In the genomic region with DNA sequence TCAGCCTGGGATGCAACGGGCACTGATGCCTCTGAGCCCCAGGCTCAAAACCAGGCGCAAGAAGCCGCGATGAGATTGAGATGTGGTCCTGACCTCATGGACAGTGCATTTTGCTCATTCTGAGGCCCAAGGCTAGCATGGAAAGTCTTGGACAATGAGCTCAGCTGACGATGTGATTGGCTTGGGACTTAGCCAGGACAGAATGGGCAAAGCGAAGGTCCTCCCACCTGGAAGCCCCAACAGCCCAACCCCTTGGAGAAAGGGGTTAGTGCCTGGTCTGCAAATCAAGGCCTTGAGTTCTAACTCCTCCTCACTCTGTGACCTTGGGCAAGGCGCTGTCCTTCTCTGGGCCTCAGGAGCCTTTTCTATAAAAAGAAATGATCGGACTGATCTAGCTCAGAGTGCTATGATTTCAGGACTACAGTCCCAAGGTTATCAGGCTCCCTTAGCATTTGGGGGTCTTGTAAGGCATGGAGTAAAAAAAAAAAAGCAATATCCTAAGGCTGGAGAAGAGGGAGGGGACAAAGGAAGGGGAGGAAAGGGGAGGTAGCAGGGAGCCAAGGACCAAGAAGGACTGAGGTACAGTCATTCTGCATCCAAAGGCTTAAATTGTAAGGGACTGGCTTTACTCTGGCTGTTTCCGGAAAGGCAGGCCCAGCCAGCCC, we compare ENCODE assay signal across 11 cellular contexts. TPM values are rescaled to one million over a fixed set of nuclear protein-coding genes. Genes with fewer than 3 reads are reported as not detected.
A peak's percentile ranks its signal among the peaks of the same experiment; 100 is the strongest.
DNase-seq lines count a peak whose midpoint lies in the region; ATAC-seq and TF ChIP-seq lines count a peak whose summit lies in the region.
"Had no signal": no experiment of that assay in that cellular context is flagged by ENCODE, and none has a peak within 500 bp of the region (broad histone marks: within the 10 kb centered on the region; RNA-seq: fewer than 3 reads in every experiment).

No MANE protein-coding gene starts in this region.

- peaks cover 70% of the 10 kb centered on the region for H3K79me2 ChIP-seq in Loucy (ENCODE audit: insufficient read depth, low read length)

- no peak overlapping the region for H2AK5ac ChIP-seq in neuronal stem cell (ENCODE audit: low read depth, low read length)

- H3K4me1 ChIP-seq in BLaER1 treated with 17β-estradiol and CSF1 and Interleukin-3, amounts not matched to agents 10 nM and 100 nM, result peaks cover 54 to 83% (median 76%) of the 10 kb centered on the region in 10 experiments
- H3K4me1 ChIP-seq in Loucy (ENCODE audit: insufficient read depth, low read length, poor library complexity, severe bottlenecking) (peaks cover 52% of the 10 kb centered on the region), neuronal stem cell (ENCODE audit: control insufficient read depth in 2 of 2, insufficient read depth in 1 of 2, low read depth in 1 of 2, low read length in 2 of 2) (peaks cover 9 to 10% of the 10 kb centered on the region in 2 donors)

- no CpG with 5 or more reads among the region's 9 CpGs for whole genome bisulfite sequencing in neuronal stem cell (ENCODE audit: extremely low coverage in 2 of 2, insufficient read length in 2 of 2, insufficient replicate concordance in 1 of 2), 2 donors

- no peak overlapping the region for H3K14ac ChIP-seq in neuronal stem cell (ENCODE audit: low read length)

- no peak overlapping the region for H4K8ac ChIP-seq in neuronal stem cell (ENCODE audit: low read depth, low read length)

- no peak overlapping the region for H3K18ac ChIP-seq in neuronal stem cell (ENCODE audit: low read length)

- no peak overlapping the region for H2BK15ac ChIP-seq in neuronal stem cell (ENCODE audit: low read length)

- peaks cover 54 to 66% (median 63%) of the 10 kb centered on the region in 11 experiments for H3K36me3 ChIP-seq in BLaER1 treated with 17β-estradiol and CSF1 and Interleukin-3, amounts not matched to agents 10 nM and 100 nM
- peaks cover 48% of the 10 kb centered on the region; the same call in 1 of the 2 replicates for H3K36me3 ChIP-seq in Loucy (ENCODE audit: insufficient read depth, low read length)
- peaks cover 2 to 45% of the 10 kb centered on the region in 2 donors for H3K36me3 ChIP-seq in neuronal stem cell (replicated peaks in 1 of 2; ENCODE audit: control insufficient read depth in 2 of 2, insufficient read depth in 2 of 2, low read length in 2 of 2)
- H3K36me3 ChIP-seq in WERI-Rb-1, result no peaks in the 10 kb centered on the region

- peak overlapping the region; percentile 77 for H3K27ac Mint-ChIP-seq in chondrocyte (ENCODE audit: unreplicated experiment)
- H3K27ac Mint-ChIP-seq: nephron progenitor cell had no signal

- peaks cover 10% of the 10 kb centered on the region for H3F3A ChIP-seq in Loucy (ENCODE audit: low read depth)

- no peaks in the 10 kb centered on the region for H3K27me3 ChIP-seq in BLaER1 treated with 17β-estradiol and CSF1 and Interleukin-3, amounts not matched to agents 10 nM and 100 nM
- no peaks in the 10 kb centered on the region for H3K27me3 ChIP-seq in Loucy (ENCODE audit: insufficient read depth, low read length, poor library complexity, severe bottlenecking)
- H3K27me3 ChIP-seq in neuronal stem cell (ENCODE audit: control insufficient read depth in 3 of 3, insufficient read depth in 3 of 3, low read depth in 1 of 3, low read length in 3 of 3), result peaks cover 0 to 4% (median 0%) of the 10 kb centered on the region in 3 experiments
- peaks cover 5% of the 10 kb centered on the region for H3K27me3 ChIP-seq in WERI-Rb-1 (ENCODE audit: insufficient read depth, low read depth, severe bottlenecking)

- no peak overlapping the region for H3K4me3 Mint-ChIP-seq in chondrocyte (ENCODE audit: unreplicated experiment)

- H3K36me3 Mint-ChIP-seq in chondrocyte (ENCODE audit: low read depth), result peaks cover 5% of the 10 kb centered on the region

- H4K91ac ChIP-seq in neuronal stem cell (ENCODE audit: low read depth, low read length, poor library complexity), result no peak overlapping the region

- H2BK120ac ChIP-seq in neuronal stem cell (ENCODE audit: low read depth, low read length), result no peak overlapping the region

- no peak for ATAC-seq in HG03196 (IDR thresholded peaks at IDR 0.05; ENCODE audit: unreplicated experiment)

- H3K23ac ChIP-seq in neuronal stem cell (ENCODE audit: low read depth, low read length, poor library complexity), result no peak overlapping the region

- H3K9ac ChIP-seq in BLaER1 treated with 17β-estradiol and CSF1 and Interleukin-3, amounts not matched to agents 10 nM and 100 nM, result peak overlapping the region; percentile 73 to 98 (median 96)
- H3K9ac ChIP-seq in Loucy (ENCODE audit: low read depth, low read length, poor library complexity, severe bottlenecking), result peak overlapping the region; percentile 98
- H3K9ac ChIP-seq in neuronal stem cell (ENCODE audit: low read depth, low read length, poor library complexity), result no peak overlapping the region

- H2AFZ ChIP-seq in Loucy (ENCODE audit: low read length) (no peak overlapping the region), neuronal stem cell (ENCODE audit: low read length) (peak overlapping the region; percentile 40)

- no peak for DNase-seq in chondrocyte (ENCODE audit: low spot score)
- no peak for DNase-seq in neuronal stem cell (ENCODE audit: low spot score)
- DNase-seq in activated CD8-positive, alpha-beta memory T cell treated with anti-CD3 and anti-CD28 coated beads, Interleukin-2, amount 50 U/mL, for 48 hours, result no peak
- no peak for DNase-seq in HK-2 (ENCODE audit: unreplicated experiment)
- no peak for DNase-seq in WERI-Rb-1
- DNase-seq: DMS53, NCI-H526, nephron progenitor cell had no signal

- H4K20me1 ChIP-seq in BLaER1 treated with 17β-estradiol and CSF1 and Interleukin-3, amounts not matched to agents 10 nM and 100 nM, result peaks cover 7 to 55% (median 53%) of the 10 kb centered on the region in 11 experiments; a peak in 20 of 22 replicates
- H4K20me1 ChIP-seq in Loucy (ENCODE audit: insufficient read depth, low read length, poor library complexity, severe bottlenecking), result peaks cover 51% of the 10 kb centered on the region

- H3K4ac ChIP-seq in neuronal stem cell (ENCODE audit: low read length), result no peak overlapping the region

- H2BK5ac ChIP-seq in neuronal stem cell (ENCODE audit: low read length), result no peak overlapping the region

- H3K27ac ChIP-seq in BLaER1 treated with 17β-estradiol and CSF1 and Interleukin-3, amounts not matched to agents 10 nM and 100 nM, result peak overlapping the region; percentile 88 to 98 (median 97); a peak in 21 of 22 replicates
- H3K27ac ChIP-seq in neuronal stem cell (replicated peaks; ENCODE audit: low read length), result no peak overlapping the region
- H3K27ac ChIP-seq in WERI-Rb-1, result no peak overlapping the region

- no peak overlapping the region for H2BK12ac ChIP-seq in neuronal stem cell (ENCODE audit: low read length)

- H3K79me1 ChIP-seq in neuronal stem cell (ENCODE audit: low read depth, low read length), result no peaks in the 10 kb centered on the region

- no peaks in the 10 kb centered on the region for H3K27me3 Mint-ChIP-seq in chondrocyte (ENCODE audit: low read depth)

- H3K9me3 ChIP-seq in BLaER1 treated with 17β-estradiol and CSF1 and Interleukin-3, amounts not matched to agents 10 nM and 100 nM (replicated peaks in 1 of 11), result no peaks in the 10 kb centered on the region
- H3K9me3 ChIP-seq in Loucy (ENCODE audit: insufficient read depth, low read depth, low read length) (no peaks in the 10 kb centered on the region), neuronal stem cell (replicated peaks in 1 of 2; ENCODE audit: control insufficient read depth in 2 of 2, insufficient read depth in 1 of 2, low read depth in 1 of 2, low read length in 2 of 2) (no peaks in the 10 kb centered on the region), WERI-Rb-1 (ENCODE audit: severe bottlenecking) (no peaks in the 10 kb centered on the region)

- TF ChIP-seq CTCF in Loucy (conservative IDR thresholded peaks at IDR 0.05; ENCODE audit: low read length), result no peak
- no peak for TF ChIP-seq CTCF in chondrocyte (IDR thresholded peaks at IDR 0.05)
- TF ChIP-seq CTCF in WERI-Rb-1 (IDR thresholded peaks at IDR 0.05; ENCODE audit: low read depth, low read length), result no peak

- peak overlapping the region; percentile 89 to 99 (median 98) for H3K4me2 ChIP-seq in BLaER1 treated with 17β-estradiol and CSF1 and Interleukin-3, amounts not matched to agents 10 nM and 100 nM
- H3K4me2 ChIP-seq in Loucy (ENCODE audit: low read depth, low read length, poor library complexity, severe bottlenecking) (peak overlapping the region; percentile 96), neuronal stem cell (ENCODE audit: insufficient read depth, low read length, poor library complexity, severe bottlenecking) (no peak overlapping the region)

- H3K9me3 Mint-ChIP-seq in chondrocyte (ENCODE audit: low read depth), result no peaks in the 10 kb centered on the region
- H3K9me3 Mint-ChIP-seq: nephron progenitor cell had no signal

- H3K9me2 ChIP-seq in Loucy (replicated peaks; ENCODE audit: low read depth, low read length), result no peaks in the 10 kb centered on the region

- H3K4me3 ChIP-seq in BLaER1 treated with 17β-estradiol and CSF1 and Interleukin-3, amounts not matched to agents 10 nM and 100 nM, result peak overlapping the region; percentile 69 to 90 (median 82)
- H3K4me3 ChIP-seq in Loucy (ENCODE audit: low read length, poor library complexity, severe bottlenecking), result peak overlapping the region; percentile 83
- no peak overlapping the region for H3K4me3 ChIP-seq in neuronal stem cell (ENCODE audit: low read length in 2 of 2)
- no peak overlapping the region for H3K4me3 ChIP-seq in WERI-Rb-1 (ENCODE audit: low read depth, low read length)

- peaks cover 37% of the 10 kb centered on the region for H3K4me1 Mint-ChIP-seq in chondrocyte (ENCODE audit: low read depth)

RNA-seq across cellular contexts. Expression of a gene that starts 2.7 kb away (rescaled TPM):
- 10.8 to 12.6 TPM (median 12.4 TPM) in 3 replicates for total RNA-seq in chondrocyte
- polyA plus RNA-seq in neuronal stem cell (2013, experiment 1 of 2), result 9.6 TPM
- 9.1 TPM for polyA plus RNA-seq in neuronal stem cell (2013, experiment 2 of 2)

RNA-seq across cellular contexts. Expression of a gene that starts 33.8 kb away (rescaled TPM):
- total RNA-seq in chondrocyte, result not detected in 3 replicates
- 0.24 TPM for polyA plus RNA-seq in neuronal stem cell (2013, experiment 1 of 2)
- polyA plus RNA-seq in neuronal stem cell (2013, experiment 2 of 2), result 0.22 TPM

RNA-seq across cellular contexts. Expression of a gene that starts 36.1 kb away (rescaled TPM):
- total RNA-seq in chondrocyte, result 0.31 to 0.57 TPM in 2 of 3 replicates, not detected in the other
- polyA plus RNA-seq in neuronal stem cell (2013, experiment 1 of 2), result 6.6 TPM
- polyA plus RNA-seq in neuronal stem cell (2013, experiment 2 of 2), result 6.8 TPM

RNA-seq across cellular contexts. Expression of a gene that starts 43.3 kb away (rescaled TPM):
- not detected in 3 replicates for total RNA-seq in chondrocyte
- polyA plus RNA-seq in neuronal stem cell (2013, experiment 1 of 2), result not detected
- polyA plus RNA-seq in neuronal stem cell (2013, experiment 2 of 2), result not detected

Comparison
In these comparisons a context has a peak if more than half of its experiments do, and no peak if none do; other contexts are left out.
1. H3K27ac ChIP-seq: peak in BLaER1 treated with 17β-estradiol and CSF1 and Interleukin-3, amounts not matched to agents 10 nM and 100 nM (11 of 11); none in neuronal stem cell (single experiment) and WERI-Rb-1 (single experiment).
2. H3K4me3 ChIP-seq: peak in BLaER1 treated with 17β-estradiol and CSF1 and Interleukin-3, amounts not matched to agents 10 nM and 100 nM (10 of 10) and Loucy (single experiment); none in neuronal stem cell (0 of 2) and WERI-Rb-1 (single experiment).